ENCODE assay signal across 8 cellular contexts in the genomic region with DNA sequence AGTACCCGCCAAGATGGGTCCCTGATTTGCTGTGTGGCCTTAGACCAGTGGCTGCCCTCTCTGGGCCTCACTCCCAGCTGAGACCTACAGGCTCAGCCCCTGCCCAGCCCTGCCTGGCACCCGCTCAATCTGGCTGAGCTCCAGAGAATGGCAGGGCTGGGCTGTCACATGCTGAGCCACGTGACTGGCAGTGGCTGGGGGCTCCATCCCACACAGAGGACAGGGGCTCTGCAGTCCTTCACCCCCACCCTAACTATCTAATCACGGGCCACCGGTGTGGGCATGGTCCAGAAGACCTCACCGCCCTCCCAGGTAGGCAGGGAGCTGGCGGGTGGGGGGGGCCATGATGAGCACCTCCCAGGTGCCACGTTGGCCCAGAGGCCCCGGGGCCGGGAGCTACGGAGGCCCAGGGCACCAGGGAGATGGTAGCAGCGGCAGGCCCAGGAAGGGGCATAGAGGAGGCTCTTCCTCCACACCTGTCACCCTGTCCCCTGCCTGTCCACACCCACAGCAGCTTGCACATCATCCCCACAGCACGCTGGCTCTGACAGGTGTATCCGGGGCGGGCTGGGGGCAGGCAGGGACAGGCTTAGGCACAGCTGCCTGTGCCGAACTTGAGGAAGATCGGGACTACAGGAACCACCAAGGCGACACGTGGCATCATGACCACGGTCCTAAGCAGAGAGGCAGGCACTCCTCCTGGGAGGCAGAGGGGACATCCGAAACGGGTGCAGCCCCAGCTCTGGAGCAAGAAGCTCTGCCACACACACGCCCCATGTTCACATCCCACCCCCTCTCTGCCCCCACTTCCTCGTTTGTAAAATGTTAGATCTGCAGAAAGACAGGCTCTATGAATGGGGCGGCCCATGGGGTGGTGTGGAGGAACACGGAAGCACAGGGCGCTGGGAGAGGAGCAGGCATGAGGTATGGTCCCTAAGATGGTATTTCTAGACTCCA. TPM values are rescaled to one million over a fixed set of nuclear protein-coding genes. Genes with fewer than 3 reads are reported as not detected.
DNase-seq lines count a peak whose midpoint lies in the region; ATAC-seq, FAIRE-seq and TF ChIP-seq lines count a peak whose summit lies in the region.

No MANE protein-coding gene starts in this region.

- H3K27ac Mint-ChIP-seq in CD8-positive, alpha-beta T cell: no peak overlapping the region
- peak overlapping the region; percentile 15 to 73 for H3K27ac Mint-ChIP-seq in natural killer cell treated with Interleukin-12 subunit alpha and Interleukin-12 subunit beta and Interleukin-15 and Interleukin-18, amount 100 ng/mL, for 72 hours

- H3K9me3 ChIP-seq in CD8-positive, alpha-beta T cell (ENCODE audit: low read length): no peaks in the 10 kb centered on the region
- no peaks in the 10 kb centered on the region for H3K9me3 ChIP-seq in K562 (replicated peaks; ENCODE audit: control insufficient read depth, insufficient read depth, low read depth, low read length)

- peak overlapping the region; percentile 71 for H3K4me2 ChIP-seq in K562 (ENCODE audit: insufficient read depth, low read length)

- no peaks in the 10 kb centered on the region for H3K36me3 Mint-ChIP-seq in CD8-positive, alpha-beta T cell
- H3K36me3 Mint-ChIP-seq in natural killer cell treated with Interleukin-12 subunit alpha and Interleukin-12 subunit beta and Interleukin-15 and Interleukin-18, amount 100 ng/mL, for 72 hours: no peaks in the 10 kb centered on the region

- H3K27me3 Mint-ChIP-seq in CD8-positive, alpha-beta T cell (ENCODE audit: low read depth): peaks cover 5% of the 10 kb centered on the region
- H3K27me3 Mint-ChIP-seq in natural killer cell treated with Interleukin-12 subunit alpha and Interleukin-12 subunit beta and Interleukin-15 and Interleukin-18, amount 100 ng/mL, for 72 hours: no peaks in the 10 kb centered on the region

- POLR2A ChIA-PET in CD8-positive, alpha-beta T cell (lab: Charles Lee): no interaction called here
- POLR2A ChIA-PET in K562 (lab: Yijun Ruan, JAX): interaction anchor here (0.6 to 1.3 kb wide), 4 partner anchors 10 to 225 kb away, joined by 3 to 6 read pairs (median 3); no protein-coding TSS in a partner anchor

- no peak for TF ChIP-seq POLR2A in K562 (conservative IDR thresholded peaks at IDR 0.05)

- H3K79me2 ChIP-seq in K562 (ENCODE audit: control insufficient read depth, insufficient read depth, low read length): no peaks in the 10 kb centered on the region

- no TSS peak for BruUV-seq in K562 (replicated peaks; lab: Mats Ljungman, UMichigan)

- H3K9me3 Mint-ChIP-seq in CD8-positive, alpha-beta T cell: no peaks in the 10 kb centered on the region
- no peaks in the 10 kb centered on the region for H3K9me3 Mint-ChIP-seq in natural killer cell treated with Interleukin-12 subunit alpha and Interleukin-12 subunit beta and Interleukin-15 and Interleukin-18, amount 100 ng/mL, for 72 hours

- no peak overlapping the region for H3K27ac ChIP-seq in CD8-positive, alpha-beta T cell (ENCODE audit: low read depth, low read length)
- peak overlapping the region; percentile 49; the same call in 1 of the 3 replicates for H3K27ac ChIP-seq in K562 (ENCODE audit: extremely low read depth, low read depth, low read length)

- H3K4me3 Mint-ChIP-seq in CD8-positive, alpha-beta T cell: peak overlapping the region; percentile 22
- H3K4me3 Mint-ChIP-seq in natural killer cell treated with Interleukin-12 subunit alpha and Interleukin-12 subunit beta and Interleukin-15 and Interleukin-18, amount 100 ng/mL, for 72 hours: peak overlapping the region; percentile 11

- no peak for TF ChIP-seq RAD21 in K562 (CRISPR knock-in tag; conservative IDR thresholded peaks at IDR 0.05 in 1 of 2, IDR thresholded peaks at IDR 0.05 in 1 of 2)

- H3K4me1 Mint-ChIP-seq in CD8-positive, alpha-beta T cell (ENCODE audit: low read depth): peaks cover 17% of the 10 kb centered on the region
- peaks cover 17 to 24% of the 10 kb centered on the region in 2 donors for H3K4me1 Mint-ChIP-seq in natural killer cell treated with Interleukin-12 subunit alpha and Interleukin-12 subunit beta and Interleukin-15 and Interleukin-18, amount 100 ng/mL, for 72 hours (ENCODE audit: low read depth in 2 of 2)

- CTCF ChIA-PET in CD8-positive, alpha-beta T cell (lab: Charles Lee): no interaction called here
- CTCF ChIA-PET in K562 (lab: Yijun Ruan, JAX; ENCODE audit: low intra/inter-chr PET ratio): interaction anchor here (1.5 to 1.6 kb wide), 2 partner anchors 12 to 289 kb away, joined by 3 to 5 read pairs; no protein-coding TSS in a partner anchor

- H3K9me1 ChIP-seq in K562 (ENCODE audit: control insufficient read depth, insufficient read depth, low read length): no peaks in the 10 kb centered on the region

- in situ Hi-C loops in K562 (cut with MboI): no loop called here

- H3K27me3 ChIP-seq in CD8-positive, alpha-beta T cell (ENCODE audit: insufficient read depth, low read length): no peaks in the 10 kb centered on the region
- no peaks in the 10 kb centered on the region for H3K27me3 ChIP-seq in K562 (ENCODE audit: control insufficient read depth in 2 of 2, insufficient read depth in 2 of 2, low read length in 2 of 2)

- no peak for TF ChIP-seq EP300 in K562 (IDR thresholded peaks at IDR 0.05; ENCODE audit: low read length)

- H4K20me1 ChIP-seq in K562 (replicated peaks; ENCODE audit: control insufficient read depth, insufficient read depth, low read length): no peaks in the 10 kb centered on the region

- no peaks in the 10 kb centered on the region for H3K36me3 ChIP-seq in CD8-positive, alpha-beta T cell (ENCODE audit: insufficient read depth, low read length)
- H3K36me3 ChIP-seq in K562 (ENCODE audit: control insufficient read depth, insufficient read depth, low read length): no peaks in the 10 kb centered on the region

- DNase-seq in CD8-positive, alpha-beta T cell: no peak
- peak; percentile 59 for DNase-seq in MV-4-11 (lab: John Stamatoyannopoulos, UW)
- no peak for DNase-seq in K562 (ENCODE audit: extremely low read depth in 1 of 4, low spot score in 3 of 4)
- no peak for DNase-seq in natural killer cell treated with Interleukin-12 subunit alpha and Interleukin-12 subunit beta and Interleukin-15 and Interleukin-18, amount 100 ng/mL, for 72 hours (ENCODE audit: low spot score)
- no peak for DNase-seq in NCI-H187 (lab: John Stamatoyannopoulos, UW)

- 74% methylated on average over 18 of the region's 27 CpGs for WGBS in K562 (ENCODE audit: insufficient coverage, low coverage, missing lambda C conversion rate)

- no peak overlapping the region for H3K4me3 ChIP-seq in CD8-positive, alpha-beta T cell (ENCODE audit: low read depth, low read length)
- H3K4me3 ChIP-seq in K562: no peak overlapping the region

- no peak for ATAC-seq in CD8-positive, alpha-beta T cell
- ATAC-seq in K562 (no peak), GM18498 (IDR thresholded peaks at IDR 0.05; ENCODE audit: unreplicated experiment) (no peak), HG03521 (IDR thresholded peaks at IDR 0.05; ENCODE audit: unreplicated experiment) (no peak), GM18858 (IDR thresholded peaks at IDR 0.05; ENCODE audit: unreplicated experiment) (no peak)
- ATAC-seq in natural killer cell treated with Interleukin-12 subunit alpha and Interleukin-12 subunit beta and Interleukin-15 and Interleukin-18, amount 100 ng/mL, for 72 hours: no peak

- peaks cover 7% of the 10 kb centered on the region for H3K4me1 ChIP-seq in CD8-positive, alpha-beta T cell (ENCODE audit: insufficient read depth, low read length)
- H3K4me1 ChIP-seq in K562 (replicated peaks in 1 of 2; ENCODE audit: control insufficient read depth in 2 of 2, insufficient read depth in 2 of 2, low read length in 2 of 2): peaks cover 31 to 63% of the 10 kb centered on the region in 2 experiments

- no peak for FAIRE-seq in K562 (lab: Jason Lieb, UNC)

- peak overlapping the region; percentile 96; the same call in 1 of the 2 replicates for H2AFZ ChIP-seq in K562 (ENCODE audit: low read depth, low read length)

- peak overlapping the region in 1 of 2 experiments; percentile 17; a peak in 1 of 4 replicates for H3K9ac ChIP-seq in K562 (ENCODE audit: insufficient read depth in 1 of 2, low read depth in 2 of 2, low read length in 2 of 2)

- intact Hi-C loops in CD8-positive, alpha-beta T cell (cut with DNase I, micrococcal nuclease): loop anchor here in 1 of 2 experiments (1.0 kb wide), 1 partner anchor 198 kb away; no protein-coding TSS in a partner anchor
- intact Hi-C loops in K562 (cut with micrococcal nuclease): loop anchor here (1.0 to 5.0 kb wide), 2 partner anchors 198 to 289 kb away; no protein-coding TSS in a partner anchor

- TF ChIP-seq CTCF in CD8-positive, alpha-beta T cell (IDR thresholded peaks at IDR 0.05): no peak
- no peak for TF ChIP-seq CTCF in K562 (IDR thresholded peaks at IDR 0.05 in 2 of 3, conservative IDR thresholded peaks at IDR 0.05 in 1 of 3; ENCODE audit: insufficient read depth in 2 of 3, low read depth in 1 of 3, low read length in 3 of 3)

RNA-seq across cellular contexts. Expression of a gene that starts 1.5 kb away (rescaled TPM):
- total RNA-seq in CD8-positive, alpha-beta T cell: not detected
- total RNA-seq in K562 (2011; cell fraction: chromatin; rRNA removed; ENCODE audit: low replicate concordance): 0.14 and 0.70 TPM in 2 replicates
- 0.13 and 0.17 TPM in 2 replicates for total RNA-seq in K562 (2011; cell fraction: nucleolus; rRNA removed)
- total RNA-seq in K562 (2011; cell fraction: nucleoplasm; rRNA removed): 0.07 and 0.15 TPM in 2 replicates
- total RNA-seq in K562 (2014; rRNA removed): 0.37 TPM in 1 of 2 replicates, not detected in the other
- 0.04 TPM in 1 of 2 replicates, not detected in the other for total RNA-seq in K562 (2014; rRNA removed; fragmentation: Illumina TruSeq; extraction: Trizol)
- total RNA-seq in K562 (2015; rRNA removed; fragmentation: Illumina TruSeq; extraction: Trizol): 0.07 and 0.08 TPM in 2 replicates
- total RNA-seq in K562 (2021): 0.13 and 0.35 TPM in 2 replicates
- 0.10 and 0.19 TPM in 2 replicates for polyA plus RNA-seq in K562 (2011; rRNA removed)
- 0.18 and 0.36 TPM in 2 replicates for polyA plus RNA-seq in K562 (2011; cell fraction: cytosol; rRNA removed)
- 0.21 and 0.30 TPM in 2 replicates for polyA plus RNA-seq in K562 (2011; cell fraction: nucleus; rRNA removed)
- polyA plus RNA-seq in K562 (2012): 0.42 and 1.4 TPM in 2 replicates
- 0.06 and 0.15 TPM in 2 replicates for polyA plus RNA-seq in K562 (2014; fragmentation: Illumina TruSeq; extraction: Trizol)
- under 1 TPM in 1 of 2 experiments, not detected in 1; 0.01 TPM for polyA plus RNA-seq in K562 (2014; fragmentation: Nextera tagmentation; extraction: Ambion mirVana)
- 0.21 and 0.43 TPM in 2 replicates for polyA plus RNA-seq in K562 (2014; rRNA removed)
- polyA minus RNA-seq in K562 (2011; rRNA and poly(A)+ RNA removed): 0.03 TPM in 1 of 2 replicates, not detected in the other
- polyA minus RNA-seq in K562 (2011; cell fraction: cytosol; rRNA and poly(A)+ RNA removed): 1.5 TPM in 1 of 2 replicates, not detected in the other
- polyA minus RNA-seq in K562 (2011; cell fraction: nucleus; rRNA and poly(A)+ RNA removed): 0.11 and 0.54 TPM in 2 replicates
- under 1 TPM; 0.25 to 0.98 TPM for total RNA-seq in natural killer cell treated with Interleukin-12 subunit alpha and Interleukin-12 subunit beta and Interleukin-15 and Interleukin-18, amount 100 ng/mL, for 72 hours

RNA-seq across cellular contexts. Expression of a gene that starts 4.8 kb away (rescaled TPM):
- 10 to 100 TPM; 14.4 to 15.6 TPM for total RNA-seq in CD8-positive, alpha-beta T cell
- 14.0 and 42.4 TPM in 2 replicates for total RNA-seq in K562 (2011; cell fraction: chromatin; rRNA removed; ENCODE audit: low replicate concordance)
- 38.0 and 40.8 TPM in 2 replicates for total RNA-seq in K562 (2011; cell fraction: nucleolus; rRNA removed)
- total RNA-seq in K562 (2011; cell fraction: nucleoplasm; rRNA removed): 17.3 and 24.9 TPM in 2 replicates
- 10.1 and 12.2 TPM in 2 replicates for total RNA-seq in K562 (2014; rRNA removed)
- 3.7 and 4.3 TPM in 2 replicates for total RNA-seq in K562 (2014; rRNA removed; fragmentation: Illumina TruSeq; extraction: Trizol)
- total RNA-seq in K562 (2015; rRNA removed; fragmentation: Illumina TruSeq; extraction: Trizol): 2.3 and 3.3 TPM in 2 replicates
- total RNA-seq in K562 (2021): 13.6 and 14.1 TPM in 2 replicates
- 8.6 and 10.0 TPM in 2 replicates for polyA plus RNA-seq in K562 (2011; rRNA removed)
- 11.3 and 17.7 TPM in 2 replicates for polyA plus RNA-seq in K562 (2011; cell fraction: cytosol; rRNA removed)
- 30.9 and 40.1 TPM in 2 replicates for polyA plus RNA-seq in K562 (2011; cell fraction: nucleus; rRNA removed)
- polyA plus RNA-seq in K562 (2012): 6.5 and 9.5 TPM in 2 replicates
- polyA plus RNA-seq in K562 (2014; fragmentation: Illumina TruSeq; extraction: Trizol): 5.1 and 6.5 TPM in 2 replicates
- polyA plus RNA-seq in K562 (2014; fragmentation: Nextera tagmentation; extraction: Ambion mirVana): under 1 TPM; 0.10 to 0.17 TPM
- polyA plus RNA-seq in K562 (2014; rRNA removed): 7.3 and 11.6 TPM in 2 replicates
- 5.2 and 8.3 TPM in 2 replicates for polyA minus RNA-seq in K562 (2011; rRNA and poly(A)+ RNA removed)
- 9.3 and 11.6 TPM in 2 replicates for polyA minus RNA-seq in K562 (2011; cell fraction: cytosol; rRNA and poly(A)+ RNA removed)
- polyA minus RNA-seq in K562 (2011; cell fraction: nucleus; rRNA and poly(A)+ RNA removed): 12.3 and 12.5 TPM in 2 replicates
- total RNA-seq in natural killer cell treated with Interleukin-12 subunit alpha and Interleukin-12 subunit beta and Interleukin-15 and Interleukin-18, amount 100 ng/mL, for 72 hours: 10 to 100 TPM; 13.5 to 13.6 TPM

RNA-seq across cellular contexts. Expression of a gene that starts 21.8 kb away (rescaled TPM):
- total RNA-seq in CD8-positive, alpha-beta T cell: 10 to 100 TPM; 59.4 to 63.2 TPM
- total RNA-seq in K562 (2011; cell fraction: chromatin; rRNA removed; ENCODE audit: low replicate concordance): 41.2 and 158 TPM in 2 replicates
- 168 and 170 TPM in 2 replicates for total RNA-seq in K562 (2011; cell fraction: nucleolus; rRNA removed)
- total RNA-seq in K562 (2011; cell fraction: nucleoplasm; rRNA removed): 99.4 and 102 TPM in 2 replicates
- 351 and 419 TPM in 2 replicates for total RNA-seq in K562 (2014; rRNA removed)
- total RNA-seq in K562 (2014; rRNA removed; fragmentation: Illumina TruSeq; extraction: Trizol): 60.0 and 91.3 TPM in 2 replicates
- 146 and 150 TPM in 2 replicates for total RNA-seq in K562 (2015; rRNA removed; fragmentation: Illumina TruSeq; extraction: Trizol)
- 271 and 294 TPM in 2 replicates for total RNA-seq in K562 (2021)
- polyA plus RNA-seq in K562 (2011; rRNA removed): 67.2 and 68.7 TPM in 2 replicates
- 181 and 505 TPM in 2 replicates for polyA plus RNA-seq in K562 (2011; cell fraction: cytosol; rRNA removed)
- 116 and 178 TPM in 2 replicates for polyA plus RNA-seq in K562 (2011; cell fraction: nucleus; rRNA removed)
- 247 and 317 TPM in 2 replicates for polyA plus RNA-seq in K562 (2012)
- 101 and 156 TPM in 2 replicates for polyA plus RNA-seq in K562 (2014; fragmentation: Illumina TruSeq; extraction: Trizol)
- polyA plus RNA-seq in K562 (2014; fragmentation: Nextera tagmentation; extraction: Ambion mirVana): 10 to 100 TPM; 36.5 to 65.1 TPM
- polyA plus RNA-seq in K562 (2014; rRNA removed): 241 and 257 TPM in 2 replicates
- polyA minus RNA-seq in K562 (2011; rRNA and poly(A)+ RNA removed): 28.2 and 47.3 TPM in 2 replicates
- polyA minus RNA-seq in K562 (2011; cell fraction: cytosol; rRNA and poly(A)+ RNA removed): 128 and 135 TPM in 2 replicates
- 55.5 and 65.1 TPM in 2 replicates for polyA minus RNA-seq in K562 (2011; cell fraction: nucleus; rRNA and poly(A)+ RNA removed)
- total RNA-seq in natural killer cell treated with Interleukin-12 subunit alpha and Interleukin-12 subunit beta and Interleukin-15 and Interleukin-18, amount 100 ng/mL, for 72 hours: 100 to 1,000 TPM; 124 to 143 TPM

RNA-seq across cellular contexts. Expression of a gene that starts 30.2 kb away (rescaled TPM):
- total RNA-seq in CD8-positive, alpha-beta T cell: 100 to 1,000 TPM; 153 to 154 TPM
- total RNA-seq in K562 (2011; cell fraction: chromatin; rRNA removed; ENCODE audit: low replicate concordance): 106 and 531 TPM in 2 replicates
- 492 and 517 TPM in 2 replicates for total RNA-seq in K562 (2011; cell fraction: nucleolus; rRNA removed)
- total RNA-seq in K562 (2011; cell fraction: nucleoplasm; rRNA removed): 190 and 232 TPM in 2 replicates
- total RNA-seq in K562 (2014; rRNA removed) (78.0 and 82.8 TPM in 2 replicates), K562 (2014; rRNA removed; fragmentation: Illumina TruSeq; extraction: Trizol) (2.5 and 5.5 TPM in 2 replicates), K562 (2015; rRNA removed; fragmentation: Illumina TruSeq; extraction: Trizol) (24.4 and 28.7 TPM in 2 replicates), K562 (2021) (96.4 and 108 TPM in 2 replicates)
- polyA plus RNA-seq in K562 (2011; rRNA removed) (31.1 and 72.7 TPM in 2 replicates), K562 (2014; fragmentation: Illumina TruSeq; extraction: Trizol) (13.1 and 33.3 TPM in 2 replicates), K562 (2014; fragmentation: Nextera tagmentation; extraction: Ambion mirVana) (1 to 10 TPM in 1 of 2 experiments, under 1 TPM in 1; 0.49 to 1.9 TPM), K562 (2014; rRNA removed) (113 and 143 TPM in 2 replicates)
- polyA plus RNA-seq in K562 (2011; cell fraction: cytosol; rRNA removed): 56.1 and 92.6 TPM in 2 replicates
- 923 and 1,215 TPM in 2 replicates for polyA plus RNA-seq in K562 (2011; cell fraction: nucleus; rRNA removed)
- 55.4 and 115 TPM in 2 replicates for polyA plus RNA-seq in K562 (2012)
- 9.7 and 11.0 TPM in 2 replicates for polyA minus RNA-seq in K562 (2011; rRNA and poly(A)+ RNA removed)
- polyA minus RNA-seq in K562 (2011; cell fraction: cytosol; rRNA and poly(A)+ RNA removed): 28.2 and 33.0 TPM in 2 replicates
- 139 and 154 TPM in 2 replicates for polyA minus RNA-seq in K562 (2011; cell fraction: nucleus; rRNA and poly(A)+ RNA removed)
- 100 to 1,000 TPM; 354 to 380 TPM for total RNA-seq in natural killer cell treated with Interleukin-12 subunit alpha and Interleukin-12 subunit beta and Interleukin-15 and Interleukin-18, amount 100 ng/mL, for 72 hours
